Comparison of ENCODE assay signal across 9 cellular contexts in the genomic region with DNA sequence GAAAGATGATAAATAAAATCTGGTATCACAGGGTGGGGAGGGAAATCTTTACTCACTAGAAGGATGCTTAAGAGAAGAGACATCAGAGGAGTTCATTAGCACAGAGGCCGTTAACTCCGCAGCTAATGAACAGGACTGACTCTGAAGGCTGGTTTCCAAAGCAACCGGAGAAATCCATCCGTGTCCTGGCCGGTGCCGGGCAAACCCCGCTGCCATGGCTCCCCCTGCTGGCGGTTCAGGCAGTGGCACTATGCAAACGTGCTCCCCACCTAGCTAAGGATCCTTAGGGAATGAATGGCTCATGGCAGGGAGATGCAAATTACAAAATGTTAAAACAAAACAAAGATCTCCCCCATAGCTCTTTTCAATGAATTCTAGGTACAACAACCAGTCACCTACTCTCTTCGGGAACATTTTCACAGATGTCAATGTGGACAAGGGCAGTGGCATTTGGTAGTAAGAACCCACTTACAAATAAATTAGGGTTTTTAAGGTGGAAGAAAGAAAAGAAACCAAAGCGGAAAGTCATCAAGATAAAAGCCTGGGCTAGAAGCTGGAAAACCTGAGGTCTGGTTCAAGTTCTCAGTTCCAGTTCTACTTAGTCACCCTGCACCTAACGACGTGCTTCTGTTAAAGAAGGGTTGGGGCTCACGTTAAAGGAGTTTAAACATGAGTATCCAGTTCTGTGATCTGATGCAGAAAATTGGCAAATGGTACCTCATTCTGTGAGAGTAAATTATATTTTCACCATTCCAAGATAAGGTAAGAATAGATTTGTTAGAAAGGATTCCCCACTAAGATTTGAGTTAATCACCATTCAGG.
DNase-seq lines count a peak whose midpoint lies in the region; ATAC-seq and TF ChIP-seq lines count a peak whose summit lies in the region.
"Had no signal": no experiment of that assay in that cellular context is flagged by ENCODE, and none has a peak within 500 bp of the region (broad histone marks: within the 10 kb centered on the region; RNA-seq: fewer than 3 reads in every experiment).

No MANE protein-coding gene starts in this region.

- no peak for TF ChIP-seq POLR2A in breast epithelium (IDR thresholded peaks at IDR 0.05)

- intact Hi-C loops in CD8-positive, alpha-beta T cell (cut with DNase I, micrococcal nuclease) = loop anchor here (5.0 kb wide), 5 partner anchors 49 to 1191 kb away; no protein-coding TSS in a partner anchor
- intact Hi-C loops in breast epithelium (cut with DNase I; ENCODE audit: low total_unique reads) = no loop called here

- H3K27ac Mint-ChIP-seq in CD8-positive, alpha-beta T cell = no peak overlapping the region

- no peak overlapping the region for H3K27ac ChIP-seq in CD8-positive, alpha-beta T cell (ENCODE audit: low read depth, low read length)
- H3K27ac ChIP-seq in VCaP = no peak overlapping the region
- no peak overlapping the region for H3K27ac ChIP-seq in breast epithelium
- H3K27ac ChIP-seq: SK-N-MC had no signal

- no peaks in the 10 kb centered on the region for H3K36me3 ChIP-seq in CD8-positive, alpha-beta T cell (ENCODE audit: insufficient read depth, low read length)
- H3K36me3 ChIP-seq in MG63 (no peaks in the 10 kb centered on the region; the same call in 1 of the 2 replicates), breast epithelium (no peaks in the 10 kb centered on the region)

- POLR2A ChIA-PET in CD8-positive, alpha-beta T cell (lab: Charles Lee) = no interaction called here

- ATAC-seq in CD8-positive, alpha-beta T cell = no peak
- peak; percentile 76 for ATAC-seq in GM19463 (IDR thresholded peaks at IDR 0.05; ENCODE audit: unreplicated experiment)
- ATAC-seq in GM21515 (IDR thresholded peaks at IDR 0.05; ENCODE audit: unreplicated experiment) = no peak

- peaks cover 46% of the 10 kb centered on the region for H3K36me3 Mint-ChIP-seq in CD8-positive, alpha-beta T cell

- DNase-seq in CD8-positive, alpha-beta T cell = peak; percentile 21 to 73 (median 42)
- DNase-seq in MG63 (peak; percentile 68), breast epithelium (ENCODE audit: low spot score in 2 of 2) (peak; percentile 26 to 75), islet precursor cell (peak; percentile 91)
- peak; percentile 11 to 43 for DNase-seq in stimulated activated CD4-positive, alpha-beta T cell treated with anti-CD3 and anti-CD28 coated beads, Interleukin-1b, Interleukin-23, amount 100 ng/mL, for 1 hour (ENCODE audit: low read depth in 2 of 2)

- H3K9me3 Mint-ChIP-seq in CD8-positive, alpha-beta T cell = no peaks in the 10 kb centered on the region

- no peaks in the 10 kb centered on the region for H3K27me3 Mint-ChIP-seq in CD8-positive, alpha-beta T cell (ENCODE audit: low read depth)

- peak; percentile 96 for TF ChIP-seq CTCF in CD8-positive, alpha-beta T cell (IDR thresholded peaks at IDR 0.05)
- TF ChIP-seq CTCF in VCaP (conservative IDR thresholded peaks at IDR 0.05) = peak; percentile 96
- peak; percentile 77 to 85 (median 83) for TF ChIP-seq CTCF in breast epithelium (IDR thresholded peaks at IDR 0.05)

- H3K4me1 ChIP-seq in CD8-positive, alpha-beta T cell (ENCODE audit: insufficient read depth, low read length) = no peaks in the 10 kb centered on the region
- H3K4me1 ChIP-seq in breast epithelium = no peaks in the 10 kb centered on the region

- H3K4me1 Mint-ChIP-seq in CD8-positive, alpha-beta T cell (ENCODE audit: low read depth) = peaks cover 2% of the 10 kb centered on the region

- H3K4me3 ChIP-seq in CD8-positive, alpha-beta T cell (ENCODE audit: low read depth, low read length) = no peak overlapping the region
- H3K4me3 ChIP-seq in MG63 (no peak overlapping the region), breast epithelium (no peak overlapping the region)
- H3K4me3 ChIP-seq: SK-N-MC had no signal

- H3K4me3 Mint-ChIP-seq in CD8-positive, alpha-beta T cell = no peak overlapping the region

- CTCF ChIA-PET in CD8-positive, alpha-beta T cell (lab: Charles Lee) = interaction anchor here (0.6 to 2.5 kb wide), 19 partner anchors 8 to 824 kb away, joined by 3 to 16 read pairs (median 5); no protein-coding TSS in a partner anchor

- no peaks in the 10 kb centered on the region for H3K9me3 ChIP-seq in CD8-positive, alpha-beta T cell (ENCODE audit: low read length)
- H3K9me3 ChIP-seq in MG63 (0 out of 2 replicates have a peak, but pooled peaks cover 2% of the 10 kb centered on the region), breast epithelium (no peaks in the 10 kb centered on the region)

- H3K27me3 ChIP-seq in CD8-positive, alpha-beta T cell (ENCODE audit: insufficient read depth, low read length) = no peaks in the 10 kb centered on the region
- H3K27me3 ChIP-seq in MG63 = no peaks in the 10 kb centered on the region
- no peaks in the 10 kb centered on the region for H3K27me3 ChIP-seq in breast epithelium

Comparison
In these comparisons a context has a peak if more than half of its experiments do, and no peak if none do; other contexts are left out.
1. DNase-seq: peak in every context shown above with its lines; median percentile 91 in islet precursor cell; 68 in MG63; 50 in breast epithelium; 42 in CD8-positive, alpha-beta T cell; 27 in stimulated activated CD4-positive, alpha-beta T cell treated with anti-CD3 and anti-CD28 coated beads, Interleukin-1b, Interleukin-23, amount 100 ng/mL, for 1 hour.